In the genomic region with DNA sequence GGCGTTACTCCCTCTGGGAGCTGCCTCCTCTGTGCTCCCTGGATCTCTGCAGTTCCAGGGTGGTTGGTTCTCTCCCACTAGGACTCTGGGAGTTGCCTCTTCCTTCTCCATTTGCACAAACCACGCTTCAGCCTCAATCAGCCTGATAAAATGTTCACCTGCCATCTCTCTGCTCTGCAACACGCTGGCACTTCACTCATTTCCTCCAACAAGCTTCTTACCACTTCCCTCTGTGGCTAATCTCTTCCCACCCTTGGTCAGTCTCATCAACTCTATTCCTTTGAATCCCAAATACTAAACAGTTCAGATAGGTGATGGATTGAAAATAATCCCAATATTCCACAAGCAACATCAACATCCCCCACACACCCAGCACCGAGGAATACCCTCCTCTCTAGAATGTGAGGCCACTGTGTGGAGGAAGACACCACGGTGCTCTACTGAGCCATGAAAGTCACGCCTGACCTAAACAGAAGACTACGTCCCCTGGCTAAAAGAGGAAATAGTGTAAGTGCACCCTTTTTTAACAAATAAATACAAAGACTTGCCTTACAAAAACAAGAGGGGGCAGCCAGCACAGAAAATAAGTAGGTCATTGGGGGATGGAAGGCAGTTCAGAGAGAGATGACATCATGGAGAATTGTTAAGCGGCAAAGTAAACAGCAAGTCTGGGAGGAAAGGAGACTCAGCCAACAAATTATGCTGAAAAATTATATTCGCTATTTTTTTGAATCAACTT, we compare ENCODE assay signal across 10 cellular contexts. TPM values are rescaled to one million over a fixed set of nuclear protein-coding genes. Genes with fewer than 3 reads are reported as not detected.
DNase-seq lines count a peak whose midpoint lies in the region; ATAC-seq and TF ChIP-seq lines count a peak whose summit lies in the region.
"Had no signal": no experiment of that assay in that cellular context is flagged by ENCODE, and none has a peak within 500 bp of the region (broad histone marks: within the 10 kb centered on the region; RNA-seq: fewer than 3 reads in every experiment).

No MANE protein-coding gene starts in this region.

- H3K4me3 ChIP-seq in DOHH2 (ENCODE audit: low read length) = peak overlapping the region; percentile 38
- H3K4me3 ChIP-seq: neural progenitor cell had no signal

- H3K27me3 ChIP-seq in DOHH2 (ENCODE audit: control insufficient read depth, low read length) = no peaks in the 10 kb centered on the region
- H3K27me3 ChIP-seq: neural progenitor cell had no signal

- peak; percentile 12 for DNase-seq in medulla oblongata (ENCODE audit: extremely low spot score)
- no peak for DNase-seq in retina
- DNase-seq in activated CD4-positive, alpha-beta T cell treated with anti-CD3 and anti-CD28 coated beads for 36 hours = no peak
- DNase-seq in activated gamma-delta T cell (lab: John Stamatoyannopoulos, UW) = no peak
- DNase-seq in superior temporal gyrus (ENCODE audit: extremely low spot score) = no peak
- DNase-seq: activated CD4-positive, alpha-beta T cell treated with anti-CD3 and anti-CD28 coated beads, Interleukin-2, amount 10 ng/mL, durations not matched to agents 24 days and 14 days had no signal

- no peak for TF ChIP-seq CTCF in DOHH2 (IDR thresholded peaks at IDR 0.05; ENCODE audit: low read depth, low read length, poor library complexity, severe bottlenecking)

- no peaks in the 10 kb centered on the region for H3F3A ChIP-seq in DOHH2 (ENCODE audit: control insufficient read depth, insufficient read depth)

- peaks cover 12% of the 10 kb centered on the region; the same call in 1 of the 2 replicates for H3K9me3 ChIP-seq in DOHH2 (ENCODE audit: control insufficient read depth, insufficient read depth, low read length)

- no peaks in the 10 kb centered on the region for H3K79me2 ChIP-seq in DOHH2 (ENCODE audit: control insufficient read depth, low read length)

- peak overlapping the region; percentile 59 for H3K27ac ChIP-seq in DOHH2 (ENCODE audit: low read depth, low read length)
- H3K27ac ChIP-seq: neural progenitor cell had no signal

- H3K9me2 ChIP-seq in DOHH2 (replicated peaks; ENCODE audit: control insufficient read depth, low read length) = no peaks in the 10 kb centered on the region

- intact Hi-C loops in activated CD4-positive, alpha-beta T cell treated with anti-CD3 and anti-CD28 coated beads for 36 hours (cut with DNase I, micrococcal nuclease) = no loop called here

- H3K4me3 Mint-ChIP-seq in activated T-helper 17 cell treated with anti-CD3 and anti-CD28 coated beads, Interleukin-2, amount 50 U/mL, for 72 hours = no peak overlapping the region
- no peak overlapping the region for H3K4me3 Mint-ChIP-seq in activated CD4-positive, alpha-beta T cell treated with anti-CD3 and anti-CD28 coated beads for 36 hours
- H3K4me3 Mint-ChIP-seq: activated CD4-positive, alpha-beta T cell treated with anti-CD3 and anti-CD28 coated beads, Interleukin-2, amount 10 ng/mL, durations not matched to agents 24 days and 14 days; neural progenitor cell had no signal

- H3K27me3 Mint-ChIP-seq in activated T-helper 17 cell treated with anti-CD3 and anti-CD28 coated beads, Interleukin-2, amount 50 U/mL, for 72 hours = peaks cover 3% of the 10 kb centered on the region
- peaks cover 11% of the 10 kb centered on the region for H3K27me3 Mint-ChIP-seq in activated CD4-positive, alpha-beta T cell treated with anti-CD3 and anti-CD28 coated beads for 36 hours

- peaks cover 28% of the 10 kb centered on the region for H3K4me1 ChIP-seq in DOHH2 (ENCODE audit: control insufficient read depth, low read length)
- H3K4me1 ChIP-seq: neural progenitor cell had no signal

- H3K36me3 ChIP-seq in DOHH2 (ENCODE audit: control insufficient read depth, low read length) = no peaks in the 10 kb centered on the region
- H3K36me3 ChIP-seq: neural progenitor cell had no signal

- CTCF ChIA-PET in activated CD4-positive, alpha-beta T cell treated with anti-CD3 and anti-CD28 coated beads for 36 hours (lab: Charles Lee) = interaction anchor here (0.7 to 1.1 kb wide), 2 partner anchors 29 to 264 kb away, joined by 3 read pairs; no protein-coding TSS in a partner anchor

- H4K20me1 ChIP-seq in DOHH2 (ENCODE audit: control insufficient read depth, insufficient read depth, low read depth, low read length) = no peaks in the 10 kb centered on the region

- peak; percentile 49 for ATAC-seq in GM21447 (IDR thresholded peaks at IDR 0.05; ENCODE audit: unreplicated experiment)
- ATAC-seq in activated T-helper 17 cell treated with anti-CD3 and anti-CD28 coated beads, Interleukin-2, amount 50 U/mL, for 72 hours (replicated peaks) = no peak
- ATAC-seq in activated CD4-positive, alpha-beta T cell treated with anti-CD3 and anti-CD28 coated beads for 36 hours = no peak

- H3K27ac Mint-ChIP-seq in activated T-helper 17 cell treated with anti-CD3 and anti-CD28 coated beads, Interleukin-2, amount 50 U/mL, for 72 hours = peak overlapping the region; percentile 2
- no peak overlapping the region for H3K27ac Mint-ChIP-seq in activated CD4-positive, alpha-beta T cell treated with anti-CD3 and anti-CD28 coated beads for 36 hours
- H3K27ac Mint-ChIP-seq: activated CD4-positive, alpha-beta T cell treated with anti-CD3 and anti-CD28 coated beads, Interleukin-2, amount 10 ng/mL, durations not matched to agents 24 days and 14 days; neural progenitor cell had no signal

- H3K9me3 Mint-ChIP-seq in activated T-helper 17 cell treated with anti-CD3 and anti-CD28 coated beads, Interleukin-2, amount 50 U/mL, for 72 hours = no peaks in the 10 kb centered on the region
- H3K9me3 Mint-ChIP-seq in activated CD4-positive, alpha-beta T cell treated with anti-CD3 and anti-CD28 coated beads for 36 hours (ENCODE audit: low read depth) = no peaks in the 10 kb centered on the region
- H3K9me3 Mint-ChIP-seq: activated CD4-positive, alpha-beta T cell treated with anti-CD3 and anti-CD28 coated beads, Interleukin-2, amount 10 ng/mL, durations not matched to agents 24 days and 14 days; neural progenitor cell had no signal

- peak overlapping the region; percentile 51 for H3K4me2 ChIP-seq in DOHH2 (ENCODE audit: low read length)
- H3K4me2 ChIP-seq: neural progenitor cell had no signal

- H3K4me1 Mint-ChIP-seq in activated T-helper 17 cell treated with anti-CD3 and anti-CD28 coated beads, Interleukin-2, amount 50 U/mL, for 72 hours = no peaks in the 10 kb centered on the region
- no peaks in the 10 kb centered on the region for H3K4me1 Mint-ChIP-seq in activated CD4-positive, alpha-beta T cell treated with anti-CD3 and anti-CD28 coated beads for 36 hours
- H3K4me1 Mint-ChIP-seq: activated CD4-positive, alpha-beta T cell treated with anti-CD3 and anti-CD28 coated beads, Interleukin-2, amount 10 ng/mL, durations not matched to agents 24 days and 14 days had no signal

- POLR2A ChIA-PET in activated CD4-positive, alpha-beta T cell treated with anti-CD3 and anti-CD28 coated beads for 36 hours (lab: Charles Lee) = no interaction called here

- no peaks in the 10 kb centered on the region for H3K36me3 Mint-ChIP-seq in activated T-helper 17 cell treated with anti-CD3 and anti-CD28 coated beads, Interleukin-2, amount 50 U/mL, for 72 hours (ENCODE audit: low read depth)
- H3K36me3 Mint-ChIP-seq in activated CD4-positive, alpha-beta T cell treated with anti-CD3 and anti-CD28 coated beads for 36 hours (ENCODE audit: low read depth) = no peaks in the 10 kb centered on the region
- H3K36me3 Mint-ChIP-seq: neural progenitor cell had no signal

RNA-seq across cellular contexts. Expression of gene FAM170B, which starts 1.9 kb away (rescaled TPM):
- total RNA-seq in activated T-helper 17 cell treated with anti-CD3 and anti-CD28 coated beads, Interleukin-2, amount 50 U/mL, for 72 hours = not detected
- total RNA-seq in activated CD4-positive, alpha-beta T cell treated with anti-CD3 and anti-CD28 coated beads for 36 hours = not detected
- total RNA-seq: activated CD4-positive, alpha-beta T cell treated with anti-CD3 and anti-CD28 coated beads, Interleukin-2, amount 10 ng/mL, durations not matched to agents 24 days and 14 days had no signal

RNA-seq across cellular contexts. Expression of gene VSTM4, which starts 20.4 kb away (rescaled TPM):
- total RNA-seq in activated T-helper 17 cell treated with anti-CD3 and anti-CD28 coated beads, Interleukin-2, amount 50 U/mL, for 72 hours = under 1 TPM; 0.06 to 0.13 TPM
- under 1 TPM; 0.07 to 0.11 TPM for total RNA-seq in activated CD4-positive, alpha-beta T cell treated with anti-CD3 and anti-CD28 coated beads for 36 hours

RNA-seq across cellular contexts. Expression of gene TMEM273, which starts 52.4 kb away (rescaled TPM):
- total RNA-seq in activated T-helper 17 cell treated with anti-CD3 and anti-CD28 coated beads, Interleukin-2, amount 50 U/mL, for 72 hours = 100 to 1,000 TPM in 1 of 2 donors, 10 to 100 TPM in 1; 92.2 to 262 TPM
- 10 to 100 TPM; 26.5 to 28.0 TPM for total RNA-seq in activated CD4-positive, alpha-beta T cell treated with anti-CD3 and anti-CD28 coated beads for 36 hours
